ENCODE assay signal across 17 cellular contexts in the genomic region with DNA sequence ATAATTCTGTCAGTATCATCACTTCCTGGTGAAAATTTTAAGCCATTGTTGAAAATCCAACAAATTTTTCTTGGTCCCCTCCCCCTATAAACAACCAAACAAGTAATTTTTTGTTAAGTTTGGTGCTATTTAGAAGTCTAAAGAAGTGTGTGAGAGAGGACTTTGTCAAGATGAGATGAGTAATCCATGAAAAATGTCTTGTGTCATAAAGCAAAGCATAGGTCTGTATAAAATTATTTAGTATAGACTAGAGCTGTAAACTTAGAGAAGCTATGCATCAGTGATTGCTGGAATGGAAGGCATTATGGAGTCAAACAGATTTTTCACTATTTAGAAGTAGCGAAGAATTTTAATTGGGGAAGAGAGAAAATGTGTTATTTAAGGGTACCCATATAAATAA. TPM values are rescaled to one million over a fixed set of nuclear protein-coding genes. Genes with fewer than 3 reads are reported as not detected.
A peak's percentile ranks its signal among the peaks of the same experiment; 100 is the strongest.
DNase-seq lines count a peak whose midpoint lies in the region; ATAC-seq, FAIRE-seq and TF ChIP-seq lines count a peak whose summit lies in the region.
"Had no signal": no experiment of that assay in that cellular context is flagged by ENCODE, and none has a peak within 500 bp of the region (broad histone marks: within the 10 kb centered on the region; RNA-seq: fewer than 3 reads in every experiment).

No MANE protein-coding gene starts in this region.

- H3K79me2 ChIP-seq in GM12878 (ENCODE audit: control insufficient read depth, insufficient read depth, low read length) (peaks cover 28% of the 10 kb centered on the region), neural progenitor cell (ENCODE audit: low read depth) (peaks cover 57% of the 10 kb centered on the region)

- peaks cover 10% of the 10 kb centered on the region for H3K9me3 Mint-ChIP-seq in neural progenitor cell
- H3K9me3 Mint-ChIP-seq: activated naive CD8-positive, alpha-beta T cell treated with anti-CD3 and anti-CD28 coated beads, Interleukin-2, amount 10 ng/mL, durations not matched to agents 7 days and 5 days; T-cell had no signal

- no peak overlapping the region for H3K4me3 ChIP-seq in GM12878
- no peak overlapping the region for H3K4me3 ChIP-seq in foreskin fibroblast (ENCODE audit: low read depth in 1 of 2, low read length in 2 of 2)
- no peak overlapping the region for H3K4me3 ChIP-seq in neural progenitor cell
- H3K4me3 ChIP-seq: MG63, tibial nerve had no signal

- H2AFZ ChIP-seq in GM12878 (ENCODE audit: control insufficient read depth, low read depth, low read length) = no peak overlapping the region
- no peak overlapping the region for H2AFZ ChIP-seq in neural progenitor cell (replicated peaks)

- TF ChIP-seq CTCF in GM12878 (IDR thresholded peaks at IDR 0.05 in 2 of 3, conservative IDR thresholded peaks at IDR 0.05 in 1 of 3; ENCODE audit: control insufficient read depth in 2 of 3, extremely low read depth in 1 of 3, insufficient read depth in 1 of 3, low read depth in 3 of 3, low read length in 3 of 3) (no peak), foreskin fibroblast (IDR thresholded peaks at IDR 0.05; ENCODE audit: low read depth, low read length) (no peak), neural progenitor cell (IDR thresholded peaks at IDR 0.05) (no peak)

- ATAC-seq in GM12878 (no peak), GM18511 (IDR thresholded peaks at IDR 0.05; ENCODE audit: unreplicated experiment) (no peak)
- ATAC-seq: left lobe of liver, T-cell had no signal

- H4K20me1 ChIP-seq in GM12878 (ENCODE audit: control insufficient read depth, insufficient read depth) = no peaks in the 10 kb centered on the region
- peaks cover 4% of the 10 kb centered on the region for H4K20me1 ChIP-seq in neural progenitor cell (ENCODE audit: low read depth)

- H3K36me3 ChIP-seq in GM12878 (ENCODE audit: control insufficient read depth in 2 of 2, insufficient read depth in 2 of 2, low read length in 1 of 2) (peaks cover 6 to 38% of the 10 kb centered on the region in 2 experiments; a peak in 3 of 4 replicates), neural progenitor cell (peaks cover 16% of the 10 kb centered on the region)

- in situ Hi-C loops in ACHN (cut with HindIII; ENCODE audit: low pct_ligation_motif_present, low pct_unique_long_range_greater_than_20kb, low sequenced_read_pairs) (no loop called here), GM12878 (cut with MboI) (no loop called here)

- no peaks in the 10 kb centered on the region for H3F3A ChIP-seq in neural progenitor cell (ENCODE audit: low read depth)

- H3K4me3 Mint-ChIP-seq in neural progenitor cell = no peak overlapping the region
- H3K4me3 Mint-ChIP-seq: activated naive CD8-positive, alpha-beta T cell treated with anti-CD3 and anti-CD28 coated beads, Interleukin-2, amount 10 ng/mL, durations not matched to agents 7 days and 5 days; T-cell had no signal

- H3K36me3 Mint-ChIP-seq in neural progenitor cell = peaks cover 52% of the 10 kb centered on the region

- CTCF ChIA-PET in GM12878 (lab: Yijun Ruan, JAX) = interaction anchor here (1.9 kb wide), 1 partner anchor 27 kb away, joined by 5 read pairs; no protein-coding TSS in a partner anchor

- H3K9me3 ChIP-seq in GM12878 (replicated peaks; ENCODE audit: control insufficient read depth, insufficient read depth, low read length) (peaks cover 2% of the 10 kb centered on the region; the same call in 2 of the 3 replicates), neural progenitor cell (ENCODE audit: low read depth) (no peaks in the 10 kb centered on the region)
- H3K9me3 ChIP-seq: MG63, tibial nerve had no signal

- H3K4me1 ChIP-seq in GM12878 (ENCODE audit: control insufficient read depth, insufficient read depth, low read length) = no peaks in the 10 kb centered on the region
- no peaks in the 10 kb centered on the region for H3K4me1 ChIP-seq in neural progenitor cell

- H3K9ac ChIP-seq in GM12878 (ENCODE audit: control insufficient read depth, insufficient read depth, low read length) (no peak overlapping the region), neural progenitor cell (no peak overlapping the region)

- intact Hi-C loops in GM12878 (cut with micrococcal nuclease; ENCODE audit: unreplicated experiment) = no loop called here

- no peaks in the 10 kb centered on the region for H3K27me3 ChIP-seq in GM12878 (replicated peaks in 1 of 2; ENCODE audit: control insufficient read depth in 2 of 2, insufficient read depth in 2 of 2, low read length in 1 of 2)
- no peaks in the 10 kb centered on the region for H3K27me3 ChIP-seq in neural progenitor cell
- H3K27me3 ChIP-seq: MG63, tibial nerve had no signal

- 96% methylated on average over 1 of the region's 1 CpG for WGBS in GM12878 (ENCODE audit: insufficient coverage, insufficient replicate concordance, low lambda C conversion rate, missing lambda C conversion rate)

- H3K4me2 ChIP-seq in GM12878 (ENCODE audit: control insufficient read depth, insufficient read depth) (no peak overlapping the region), neural progenitor cell (no peak overlapping the region)

- H3K27ac ChIP-seq in GM12878 (ENCODE audit: control insufficient read depth, insufficient read depth) (no peak overlapping the region), neural progenitor cell (no peak overlapping the region)

- BruUV-seq in GM12878 (replicated peaks; lab: Mats Ljungman, UMichigan) = TSS peak; percentile 46

- SMC1A ChIA-PET in GM12878 (lab: Charles Lee; ENCODE audit: uncharacterized antibody, unreplicated experiment) = interaction anchor here (2.3 kb wide), 1 partner anchor 14 kb away, joined by 6 read pairs; no protein-coding TSS in a partner anchor

- no peak for TF ChIP-seq EP300 in GM12878 (IDR thresholded peaks at IDR 0.05; ENCODE audit: borderline replicate concordance in 1 of 2, control insufficient read depth in 1 of 2, low read depth in 2 of 2, low read length in 2 of 2)

- no peak for TF ChIP-seq RAD21 in GM12878 (IDR thresholded peaks at IDR 0.05; ENCODE audit: insufficient read depth, low read depth, low read length)

- H3K4me1 Mint-ChIP-seq in neural progenitor cell = no peaks in the 10 kb centered on the region

- POLR2A ChIA-PET in GM12878 (lab: Charles Lee) = no interaction called here

- H3K27ac Mint-ChIP-seq in neural progenitor cell = no peak overlapping the region
- H3K27ac Mint-ChIP-seq: activated naive CD8-positive, alpha-beta T cell treated with anti-CD3 and anti-CD28 coated beads, Interleukin-2, amount 10 ng/mL, durations not matched to agents 7 days and 5 days; T-cell had no signal

- FAIRE-seq in HTR-8/SVneo (lab: Jason Lieb, UNC) (no peak), GM12878 (lab: Jason Lieb, UNC) (no peak)

- RAD21 ChIA-PET in GM12878 (lab: Charles Lee; ENCODE audit: unreplicated experiment) = no interaction called here

- H3K27me3 Mint-ChIP-seq in neural progenitor cell (ENCODE audit: insufficient read depth, low read depth) = no peaks in the 10 kb centered on the region
- H3K27me3 Mint-ChIP-seq: activated naive CD8-positive, alpha-beta T cell treated with anti-CD3 and anti-CD28 coated beads, Interleukin-2, amount 10 ng/mL, durations not matched to agents 7 days and 5 days; T-cell had no signal

- DNase-seq in ACHN (peak; percentile 40), HTR-8/SVneo (ENCODE audit: insufficient read length, low spot score) (peak; percentile 53), GM12878 (ENCODE audit: low read depth, low spot score) (no peak), foreskin fibroblast (peak; percentile 38 to 61), cerebellar nuclear complex (lab: John Stamatoyannopoulos, UW) (no peak), neural progenitor cell (ENCODE audit: low spot score) (no peak)
- no peak for DNase-seq in activated CD4-positive, alpha-beta T cell treated with anti-CD3 and anti-CD28 coated beads, Interleukin-2, amount 50 U/mL, for 1 hour
- DNase-seq: activated CD4-positive, alpha-beta T cell treated with anti-CD3 and anti-CD28 coated beads for 1 hour; activated naive CD8-positive, alpha-beta T cell treated with anti-CD3 and anti-CD28 coated beads, Interleukin-2, amount 10 ng/mL, durations not matched to agents 7 days and 5 days; effector CD4-positive, alpha-beta T cell; head of caudate nucleus; MG63; stimulated activated CD4-positive, alpha-beta T cell treated with anti-CD3 and anti-CD28 coated beads, Interleukin-1b, Interleukin-23, amount 100 ng/mL, for 48 hours; T-cell had no signal

- TF ChIP-seq POLR2A in GM12878 (IDR thresholded peaks at IDR 0.05; ENCODE audit: low read depth, low read length) = no peak

TF ChIP-seq in GM12878, 131 proteins besides CTCF, POLR2A, EP300 and RAD21 (continues in another document):
- TF ChIP-seq LARP7 (IDR thresholded peaks at IDR 0.05) = no peak
- TF ChIP-seq NBN (IDR thresholded peaks at IDR 0.05) = no peak
- TF ChIP-seq MTA3 (IDR thresholded peaks at IDR 0.05; ENCODE audit: borderline replicate concordance, low read length) = no peak
- TF ChIP-seq NR2C2 (IDR thresholded peaks at IDR 0.05; ENCODE audit: borderline replicate concordance, control insufficient read depth, insufficient read length, low read depth) = no peak
- no peak for TF ChIP-seq ZNF24 (IDR thresholded peaks at IDR 0.05)
- no peak for TF ChIP-seq MTA2 (IDR thresholded peaks at IDR 0.05; ENCODE audit: low read depth)
- no peak for TF ChIP-seq CREM (IDR thresholded peaks at IDR 0.05; ENCODE audit: low read depth)

RNA-seq across cellular contexts. Expression of gene MAPK6, which starts 31.4 kb away (rescaled TPM):
- 80.8 and 88.1 TPM in 2 replicates for total RNA-seq in GM12878 (2013; cell fraction: nucleolus; rRNA removed)
- 52.6 and 59.6 TPM in 2 replicates for total RNA-seq in GM12878 (2014; rRNA removed)
- 69.8 and 71.0 TPM in 2 replicates for total RNA-seq in GM12878 (2014; rRNA removed; fragmentation: Illumina TruSeq; extraction: Trizol)
- total RNA-seq in GM12878 (2021) = 72.6 TPM in 2 replicates
- 24.7 TPM for polyA plus RNA-seq in GM12878 (2011; ENCODE audit: low read depth)
- 100 and 162 TPM in 2 replicates for polyA plus RNA-seq in GM12878 (2011; rRNA removed)
- 32.0 and 38.4 TPM in 2 replicates for polyA plus RNA-seq in GM12878 (2011; cell fraction: cytosol; rRNA removed)
- 28.7 and 36.7 TPM in 2 replicates for polyA plus RNA-seq in GM12878 (2011; cell fraction: nucleus; rRNA removed)
- polyA plus RNA-seq in GM12878 (2012) = 24.5 and 34.8 TPM in 2 replicates
- polyA plus RNA-seq in GM12878 (2014; fragmentation: Illumina TruSeq; extraction: Trizol) = 62.6 and 76.2 TPM in 2 replicates
- polyA plus RNA-seq in GM12878 (2014; fragmentation: Nextera tagmentation; extraction: Ambion mirVana) = 10 to 100 TPM; 20.6 to 23.4 TPM
- polyA plus RNA-seq in GM12878 (2014; rRNA removed) = 28.0 and 35.6 TPM in 2 replicates
- 10 to 100 TPM; 47.5 to 52.5 TPM for polyA plus RNA-seq in GM12878 (2016; fragmentation: Nextera tagmentation; extraction: Ambion mirVana)
- 77.4 and 116 TPM in 2 replicates for polyA minus RNA-seq in GM12878 (2011; rRNA and poly(A)+ RNA removed)
- 37.0 and 41.8 TPM in 2 replicates for polyA minus RNA-seq in GM12878 (2011; cell fraction: cytosol; rRNA and poly(A)+ RNA removed)
- polyA minus RNA-seq in GM12878 (2011; cell fraction: nucleus; rRNA and poly(A)+ RNA removed) = 19.3 and 25.4 TPM in 2 replicates
- total RNA-seq in neural progenitor cell (ENCODE audit: low replicate concordance) = 90.8 and 128 TPM in 2 replicates

Comparison
In these comparisons a context has a peak if more than half of its experiments do, and no peak if none do; other contexts are left out.
1. DNase-seq: peak in ACHN (single experiment), HTR-8/SVneo (single experiment) and foreskin fibroblast (2 of 2); none in GM12878 (single experiment), cerebellar nuclear complex (0 of 2), neural progenitor cell (single experiment) and activated CD4-positive, alpha-beta T cell treated with anti-CD3 and anti-CD28 coated beads, Interleukin-2, amount 50 U/mL, for 1 hour (single experiment).